2 cellular contexts compared by ENCODE assay signal in the genomic region with DNA sequence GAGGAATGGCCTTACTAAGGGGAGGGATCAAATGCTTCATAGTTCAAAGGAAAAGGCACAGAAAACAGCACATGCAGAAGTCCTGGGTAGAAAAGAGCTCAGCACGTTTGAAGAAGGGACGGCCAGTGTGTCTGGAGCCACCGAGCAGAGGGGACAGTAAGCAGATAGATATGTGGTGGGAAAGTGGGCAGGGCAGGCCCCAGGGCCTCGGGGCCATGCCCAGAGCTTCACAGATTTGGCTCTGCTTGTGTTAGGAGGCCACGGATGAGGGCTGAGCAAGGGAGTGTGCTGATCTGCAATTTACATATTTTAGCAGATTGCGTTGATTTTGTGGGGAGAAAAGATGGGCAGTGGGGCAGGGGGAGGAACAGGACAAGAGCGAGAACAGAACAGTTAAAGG.
TF ChIP-seq lines count a peak whose summit lies in the region.

No MANE protein-coding gene starts in this region.

TF ChIP-seq in GM12878, 131 proteins besides CTCF, POLR2A, EP300 and RAD21 (continues in another document):
- no peak for TF ChIP-seq CUX1 (IDR thresholded peaks at IDR 0.05; ENCODE audit: insufficient replicate concordance, low read depth, low read length)
- no peak for TF ChIP-seq MYB (IDR thresholded peaks at IDR 0.05; ENCODE audit: borderline replicate concordance, low read depth, low read length)
- TF ChIP-seq USF2 (IDR thresholded peaks at IDR 0.05; ENCODE audit: borderline replicate concordance, low read depth, low read length) = no peak
- TF ChIP-seq PKNOX1 (IDR thresholded peaks at IDR 0.05) = no peak
- TF ChIP-seq, protein P1, sequence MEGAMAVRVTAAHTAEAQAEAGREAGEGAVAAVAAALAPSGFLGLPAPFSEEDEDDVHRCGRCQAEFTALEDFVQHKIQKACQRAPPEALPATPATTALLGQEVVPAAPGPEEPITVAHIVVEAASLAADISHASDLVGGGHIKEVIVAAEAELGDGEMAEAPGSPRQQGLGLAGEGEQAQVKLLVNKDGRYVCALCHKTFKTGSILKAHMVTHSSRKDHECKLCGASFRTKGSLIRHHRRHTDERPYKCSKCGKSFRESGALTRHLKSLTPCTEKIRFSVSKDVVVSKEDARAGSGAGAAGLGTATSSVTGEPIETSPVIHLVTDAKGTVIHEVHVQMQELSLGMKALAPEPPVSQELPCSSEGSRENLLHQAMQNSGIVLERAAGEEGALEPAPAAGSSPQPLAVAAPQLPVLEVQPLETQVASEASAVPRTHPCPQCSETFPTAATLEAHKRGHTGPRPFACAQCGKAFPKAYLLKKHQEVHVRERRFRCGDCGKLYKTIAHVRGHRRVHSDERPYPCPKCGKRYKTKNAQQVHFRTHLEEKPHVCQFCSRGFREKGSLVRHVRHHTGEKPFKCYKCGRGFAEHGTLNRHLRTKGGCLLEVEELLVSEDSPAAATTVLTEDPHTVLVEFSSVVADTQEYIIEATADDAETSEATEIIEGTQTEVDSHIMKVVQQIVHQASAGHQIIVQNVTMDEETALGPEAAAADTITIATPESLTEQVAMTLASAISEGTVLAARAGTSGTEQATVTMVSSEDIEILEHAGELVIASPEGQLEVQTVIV (IDR thresholded peaks at IDR 0.05; ENCODE audit: borderline replicate concordance, partially characterized antibody) = no peak
- TF ChIP-seq NFIC (IDR thresholded peaks at IDR 0.05; ENCODE audit: low read depth, low read length) = no peak

TF ChIP-seq in neural cell, 6 proteins besides CTCF, POLR2A, EP300 and RAD21:
- TF ChIP-seq TAF1 (IDR thresholded peaks at IDR 0.05; ENCODE audit: low read depth) (no peak), MXI1 (conservative IDR thresholded peaks at IDR 0.05; ENCODE audit: poor library complexity, severe bottlenecking) (no peak), EZH2 (IDR thresholded peaks at IDR 0.05; ENCODE audit: borderline replicate concordance, insufficient read depth, low read length, poor library complexity, severe bottlenecking) (no peak)
- TF ChIP-seq, protein P2, sequence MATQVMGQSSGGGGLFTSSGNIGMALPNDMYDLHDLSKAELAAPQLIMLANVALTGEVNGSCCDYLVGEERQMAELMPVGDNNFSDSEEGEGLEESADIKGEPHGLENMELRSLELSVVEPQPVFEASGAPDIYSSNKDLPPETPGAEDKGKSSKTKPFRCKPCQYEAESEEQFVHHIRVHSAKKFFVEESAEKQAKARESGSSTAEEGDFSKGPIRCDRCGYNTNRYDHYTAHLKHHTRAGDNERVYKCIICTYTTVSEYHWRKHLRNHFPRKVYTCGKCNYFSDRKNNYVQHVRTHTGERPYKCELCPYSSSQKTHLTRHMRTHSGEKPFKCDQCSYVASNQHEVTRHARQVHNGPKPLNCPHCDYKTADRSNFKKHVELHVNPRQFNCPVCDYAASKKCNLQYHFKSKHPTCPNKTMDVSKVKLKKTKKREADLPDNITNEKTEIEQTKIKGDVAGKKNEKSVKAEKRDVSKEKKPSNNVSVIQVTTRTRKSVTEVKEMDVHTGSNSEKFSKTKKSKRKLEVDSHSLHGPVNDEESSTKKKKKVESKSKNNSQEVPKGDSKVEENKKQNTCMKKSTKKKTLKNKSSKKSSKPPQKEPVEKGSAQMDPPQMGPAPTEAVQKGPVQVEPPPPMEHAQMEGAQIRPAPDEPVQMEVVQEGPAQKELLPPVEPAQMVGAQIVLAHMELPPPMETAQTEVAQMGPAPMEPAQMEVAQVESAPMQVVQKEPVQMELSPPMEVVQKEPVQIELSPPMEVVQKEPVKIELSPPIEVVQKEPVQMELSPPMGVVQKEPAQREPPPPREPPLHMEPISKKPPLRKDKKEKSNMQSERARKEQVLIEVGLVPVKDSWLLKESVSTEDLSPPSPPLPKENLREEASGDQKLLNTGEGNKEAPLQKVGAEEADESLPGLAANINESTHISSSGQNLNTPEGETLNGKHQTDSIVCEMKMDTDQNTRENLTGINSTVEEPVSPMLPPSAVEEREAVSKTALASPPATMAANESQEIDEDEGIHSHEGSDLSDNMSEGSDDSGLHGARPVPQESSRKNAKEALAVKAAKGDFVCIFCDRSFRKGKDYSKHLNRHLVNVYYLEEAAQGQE (IDR thresholded peaks at IDR 0.05; ENCODE audit: borderline replicate concordance) = no peak
